ENCODE assay signal across 11 cellular contexts in genomic region chr7:77800730-77801129, GRCh38. TPM values are rescaled to one million over a fixed set of nuclear protein-coding genes. Genes with fewer than 3 reads are reported as not detected.
DNase-seq lines count a peak whose midpoint lies in the region; ATAC-seq and TF ChIP-seq lines count a peak whose summit lies in the region.
"Had no signal": no experiment of that assay in that cellular context is flagged by ENCODE, and none has a peak within 500 bp of the region (broad histone marks: within the 10 kb centered on the region; RNA-seq: fewer than 3 reads in every experiment).

No MANE protein-coding gene starts in this region.

- peaks cover 48% of the 10 kb centered on the region for H3K4me1 ChIP-seq in CD8-positive, alpha-beta T cell (ENCODE audit: insufficient read depth, low read length)
- H3K4me1 ChIP-seq in osteoblast (ENCODE audit: insufficient read depth, low read length) = peaks cover 21% of the 10 kb centered on the region

- peaks cover 89% of the 10 kb centered on the region for H3K79me2 ChIP-seq in osteoblast (ENCODE audit: insufficient read depth, low read length)

- H3K4me3 ChIP-seq in CD8-positive, alpha-beta T cell (ENCODE audit: low read depth, low read length) = no peak overlapping the region
- H3K4me3 ChIP-seq in osteoblast (ENCODE audit: insufficient read depth, low read length) = no peak overlapping the region

- peaks cover 14% of the 10 kb centered on the region for H3K36me3 Mint-ChIP-seq in CD8-positive, alpha-beta T cell
- peaks cover 2% of the 10 kb centered on the region for H3K36me3 Mint-ChIP-seq in IgD-negative memory B cell
- H3K36me3 Mint-ChIP-seq in activated naive CD8-positive, alpha-beta T cell treated with anti-CD3 and anti-CD28 coated beads, Interleukin-2, amount 10 ng/mL, durations not matched to agents 7 days and 5 days = peaks cover 33% of the 10 kb centered on the region

- H3K27me3 Mint-ChIP-seq in CD8-positive, alpha-beta T cell (ENCODE audit: low read depth) = no peaks in the 10 kb centered on the region
- no peaks in the 10 kb centered on the region for H3K27me3 Mint-ChIP-seq in IgD-negative memory B cell
- no peaks in the 10 kb centered on the region for H3K27me3 Mint-ChIP-seq in activated naive CD8-positive, alpha-beta T cell treated with anti-CD3 and anti-CD28 coated beads, Interleukin-2, amount 10 ng/mL, durations not matched to agents 7 days and 5 days

- no peak for TF ChIP-seq CTCF in CD8-positive, alpha-beta T cell (IDR thresholded peaks at IDR 0.05)
- TF ChIP-seq CTCF in osteoblast (IDR thresholded peaks at IDR 0.05; ENCODE audit: extremely low read depth, low read depth, low read length) = no peak

- H3K36me3 ChIP-seq in CD8-positive, alpha-beta T cell (ENCODE audit: insufficient read depth, low read length) = no peaks in the 10 kb centered on the region
- no peaks in the 10 kb centered on the region for H3K36me3 ChIP-seq in osteoblast (ENCODE audit: insufficient read depth, low read length)
- H3K36me3 ChIP-seq: adrenal gland had no signal

- peaks cover 78% of the 10 kb centered on the region for H3K4me1 Mint-ChIP-seq in CD8-positive, alpha-beta T cell (ENCODE audit: low read depth)
- H3K4me1 Mint-ChIP-seq in IgD-negative memory B cell = peaks cover 59 to 75% (median 60%) of the 10 kb centered on the region in 3 donors
- H3K4me1 Mint-ChIP-seq in activated naive CD8-positive, alpha-beta T cell treated with anti-CD3 and anti-CD28 coated beads, Interleukin-2, amount 10 ng/mL, durations not matched to agents 7 days and 5 days = peaks cover 59% of the 10 kb centered on the region

- no peak overlapping the region for H3K27ac ChIP-seq in CD8-positive, alpha-beta T cell (ENCODE audit: low read depth, low read length)
- H3K27ac ChIP-seq in osteoblast (ENCODE audit: low read depth, low read length) = no peak overlapping the region
- H3K27ac ChIP-seq: adrenal gland had no signal

- H3K4me3 Mint-ChIP-seq in CD8-positive, alpha-beta T cell = no peak overlapping the region
- H3K4me3 Mint-ChIP-seq in IgD-negative memory B cell = peak overlapping the region; percentile 96 to 99 (median 97)
- peak overlapping the region; percentile 94 for H3K4me3 Mint-ChIP-seq in activated naive CD8-positive, alpha-beta T cell treated with anti-CD3 and anti-CD28 coated beads, Interleukin-2, amount 10 ng/mL, durations not matched to agents 7 days and 5 days

- in situ Hi-C loops in ACHN (cut with HindIII; ENCODE audit: low pct_ligation_motif_present, low pct_unique_long_range_greater_than_20kb, low sequenced_read_pairs) = no loop called here

- no peak for DNase-seq in CD8-positive, alpha-beta T cell
- no peak for DNase-seq in activated naive CD8-positive, alpha-beta T cell treated with anti-CD3 and anti-CD28 coated beads, Interleukin-2, amount 10 ng/mL, durations not matched to agents 7 days and 5 days
- DNase-seq in osteoblast (ENCODE audit: insufficient read length, low spot score, missing footprints) (no peak), ACHN (no peak)
- DNase-seq: adrenal gland, GDM1, NCI-H2081 treated with DMSO at 0.1 percent for 48 hours, NCI-H774 had no signal

- no peaks in the 10 kb centered on the region for H3K27me3 ChIP-seq in CD8-positive, alpha-beta T cell (ENCODE audit: insufficient read depth, low read length)
- no peaks in the 10 kb centered on the region for H3K27me3 ChIP-seq in osteoblast (ENCODE audit: insufficient read depth, low read length)
- H3K27me3 ChIP-seq: adrenal gland had no signal

- CTCF ChIA-PET in CD8-positive, alpha-beta T cell (lab: Charles Lee) = no interaction called here

- no peak for ATAC-seq in CD8-positive, alpha-beta T cell
- ATAC-seq in activated naive CD8-positive, alpha-beta T cell treated with anti-CD3 and anti-CD28 coated beads, Interleukin-2, amount 10 ng/mL, durations not matched to agents 7 days and 5 days (ENCODE audit: low read depth) = no peak
- ATAC-seq in GM21526 (IDR thresholded peaks at IDR 0.05; ENCODE audit: low FRiP score, unreplicated experiment) = no peak
- no peak for ATAC-seq in HG03025 (IDR thresholded peaks at IDR 0.05; ENCODE audit: low FRiP score, unreplicated experiment)

- intact Hi-C loops in CD8-positive, alpha-beta T cell (cut with DNase I, micrococcal nuclease) = no loop called here

- no peak overlapping the region for H2AFZ ChIP-seq in osteoblast (ENCODE audit: low read length)

- POLR2A ChIA-PET in CD8-positive, alpha-beta T cell (lab: Charles Lee) = no interaction called here
- POLR2A ChIA-PET in activated naive CD8-positive, alpha-beta T cell treated with anti-CD3 and anti-CD28 coated beads, Interleukin-2, amount 10 ng/mL, durations not matched to agents 7 days and 5 days (lab: Charles Lee) = no interaction called here

- H4K20me1 ChIP-seq in osteoblast (ENCODE audit: insufficient read depth, low read length) = no peaks in the 10 kb centered on the region

- H3K9me3 Mint-ChIP-seq in CD8-positive, alpha-beta T cell = no peaks in the 10 kb centered on the region
- no peaks in the 10 kb centered on the region for H3K9me3 Mint-ChIP-seq in IgD-negative memory B cell
- peaks cover 9% of the 10 kb centered on the region for H3K9me3 Mint-ChIP-seq in activated naive CD8-positive, alpha-beta T cell treated with anti-CD3 and anti-CD28 coated beads, Interleukin-2, amount 10 ng/mL, durations not matched to agents 7 days and 5 days

- H3K27ac Mint-ChIP-seq in CD8-positive, alpha-beta T cell = peak overlapping the region; percentile 46
- H3K27ac Mint-ChIP-seq in IgD-negative memory B cell = peak overlapping the region in 2 of 3 donors; percentile 86 to 90
- no peak overlapping the region for H3K27ac Mint-ChIP-seq in activated naive CD8-positive, alpha-beta T cell treated with anti-CD3 and anti-CD28 coated beads, Interleukin-2, amount 10 ng/mL, durations not matched to agents 7 days and 5 days

- peak overlapping the region; percentile 85 for H3K4me2 ChIP-seq in osteoblast (ENCODE audit: insufficient read depth, low read length)

- H3K9me3 ChIP-seq in CD8-positive, alpha-beta T cell (ENCODE audit: low read length) = no peaks in the 10 kb centered on the region
- H3K9me3 ChIP-seq in osteoblast (ENCODE audit: low read depth, low read length) = no peaks in the 10 kb centered on the region
- H3K9me3 ChIP-seq: adrenal gland had no signal

RNA-seq across cellular contexts. Expression of gene PHTF2, which starts 2.2 kb away (rescaled TPM):
- 10 to 100 TPM; 10.2 to 14.1 TPM for total RNA-seq in CD8-positive, alpha-beta T cell
- 23.3 TPM for polyA plus RNA-seq in IgD-negative memory B cell
- total RNA-seq in activated naive CD8-positive, alpha-beta T cell treated with anti-CD3 and anti-CD28 coated beads, Interleukin-2, amount 10 ng/mL, durations not matched to agents 7 days and 5 days = 10 to 100 TPM; 33.3 to 33.6 TPM
- total RNA-seq in osteoblast = 28.6 and 31.5 TPM in 2 replicates

RNA-seq across cellular contexts. Expression of gene TMEM60, which starts 2.5 kb away (rescaled TPM):
- total RNA-seq in CD8-positive, alpha-beta T cell = 1 to 10 TPM; 2.2 TPM
- 40.7 TPM for polyA plus RNA-seq in IgD-negative memory B cell
- total RNA-seq in activated naive CD8-positive, alpha-beta T cell treated with anti-CD3 and anti-CD28 coated beads, Interleukin-2, amount 10 ng/mL, durations not matched to agents 7 days and 5 days = 10 to 100 TPM; 15.4 to 15.9 TPM
- total RNA-seq in osteoblast = 20.3 and 20.6 TPM in 2 replicates
